33 cellular contexts compared by ENCODE assay signal in genomic region chr9:122606587-122606986, GRCh38. TPM values are rescaled to one million over a fixed set of nuclear protein-coding genes. Genes with fewer than 3 reads are reported as not detected.
"Had no signal": no experiment of that assay in that cellular context is flagged by ENCODE, and none has a peak within 500 bp of the region (broad histone marks: within the 10 kb centered on the region; RNA-seq: fewer than 3 reads in every experiment).

No MANE protein-coding gene starts in this region.

- H3K9me3 ChIP-seq: colonic mucosa, esophagus squamous epithelium, gastrocnemius medialis, left lung had no signal

- H3K4me3 ChIP-seq: colonic mucosa, esophagus squamous epithelium, gastrocnemius medialis, heart right ventricle, left lung, lower lobe of right lung had no signal

- H3K36me3 ChIP-seq: colonic mucosa, esophagus squamous epithelium, gastrocnemius medialis, heart right ventricle, left lung, lower lobe of right lung had no signal

- ATAC-seq: effector memory CD8-positive, alpha-beta T cell; esophagus mucosa; gastrocnemius medialis; heart right ventricle; left cardiac atrium; left lung; left ventricle myocardium superior; lower lobe of right lung had no signal

- H3K4me1 ChIP-seq: colonic mucosa, esophagus squamous epithelium, gastrocnemius medialis, heart right ventricle, left lung, lower lobe of right lung had no signal

- H3K27ac ChIP-seq: colonic mucosa, epithelial cell of prostate, esophagus squamous epithelium, gastrocnemius medialis, heart right ventricle, left lung, lower lobe of right lung had no signal

- H3K27me3 ChIP-seq: colonic mucosa, esophagus squamous epithelium, gastrocnemius medialis, left lung had no signal

- DNase-seq: colonic mucosa; cortex of kidney; effector CD8-positive, alpha-beta T cell; effector memory CD8-positive, alpha-beta T cell; endodermal cell; erythroblast; esophagus squamous epithelium; foreskin fibroblast; foreskin melanocyte; gastrocnemius medialis; glutamatergic neuron; head of caudate nucleus; heart right ventricle; hippocampal formation; left cardiac atrium; left lung; left ventricle myocardium superior; lower lobe of right lung; mesenchymal stem cell; midbrain had no signal

- FAIRE-seq: endometrium, islet of Langerhans, keratinocyte had no signal

RNA-seq across cellular contexts. Expression of gene OR1Q1, which starts 8.0 kb away (rescaled TPM):
- total RNA-seq: chondrocyte, colonic mucosa, dermis microvascular lymphatic vessel endothelial cell, endodermal cell, esophagus mucosa, esophagus squamous epithelium, gastrocnemius medialis, glomerular endothelial cell, heart right ventricle, kidney epithelial cell, left cardiac atrium, left lung, left ventricle myocardium superior, lower leg skin, lower lobe of right lung, lung microvascular endothelial cell, mononuclear cell, mucosa of gallbladder had no signal
- polyA plus RNA-seq: heart right ventricle, keratinocyte had no signal

RNA-seq across cellular contexts. Expression of gene OR1L8, which starts 23.4 kb away (rescaled TPM):
- total RNA-seq: chondrocyte, colonic mucosa, endodermal cell, esophagus mucosa, gastrocnemius medialis, left lung, left ventricle myocardium superior, lower leg skin, mucosa of gallbladder had no signal
- polyA plus RNA-seq: keratinocyte had no signal

RNA-seq across cellular contexts. Expression of gene OR1B1, which starts 50.8 kb away (rescaled TPM):
- total RNA-seq: chondrocyte, colonic mucosa, endodermal cell, esophagus mucosa, esophagus squamous epithelium, gastrocnemius medialis, glomerular endothelial cell, heart right ventricle, kidney epithelial cell, left cardiac atrium, left ventricle myocardium superior, lower leg skin, lower lobe of right lung, mucosa of gallbladder had no signal
- polyA plus RNA-seq: heart right ventricle, keratinocyte had no signal

RNA-seq across cellular contexts. Expression of gene OR1N2, which starts 53.7 kb away (rescaled TPM):
- total RNA-seq: chondrocyte, colonic mucosa, dermis microvascular lymphatic vessel endothelial cell, endodermal cell, esophagus mucosa, gastrocnemius medialis, glomerular endothelial cell, heart right ventricle, kidney epithelial cell, left cardiac atrium, left lung, left ventricle myocardium superior, lower leg skin, lower lobe of right lung, lung microvascular endothelial cell, mononuclear cell, mucosa of gallbladder had no signal
- polyA plus RNA-seq: heart right ventricle, keratinocyte had no signal

RNA-seq across cellular contexts. Expression of gene OR1L1, which starts 54.9 kb away (rescaled TPM):
- total RNA-seq: chondrocyte, colonic mucosa, dermis microvascular lymphatic vessel endothelial cell, endodermal cell, esophagus mucosa, esophagus squamous epithelium, gastrocnemius medialis, glomerular endothelial cell, heart right ventricle, kidney epithelial cell, left cardiac atrium, left lung, left ventricle myocardium superior, lower leg skin, lower lobe of right lung, lung microvascular endothelial cell, mononuclear cell, mucosa of gallbladder had no signal
- polyA plus RNA-seq: heart right ventricle, keratinocyte had no signal
